ENCODE assay signal across 10 cellular contexts in the genomic region with DNA sequence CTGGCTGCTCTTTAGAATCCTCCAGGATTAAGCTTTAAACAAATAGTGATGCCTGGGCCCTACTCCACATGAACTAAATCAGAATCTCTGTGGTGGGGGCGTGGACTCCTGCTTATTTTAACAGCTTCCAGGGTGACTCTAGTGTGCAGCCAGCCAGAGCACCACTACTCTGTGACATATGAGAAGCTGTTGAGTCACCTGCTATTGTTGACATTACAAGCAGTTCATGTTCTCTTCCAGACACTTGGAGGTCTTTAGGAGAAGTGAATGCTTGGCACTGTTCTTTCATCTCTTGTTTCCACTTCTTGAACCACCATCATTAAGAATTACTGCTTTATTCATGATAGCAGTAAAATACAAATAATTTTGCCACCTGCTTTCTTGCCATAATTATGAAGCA. TPM values are rescaled to one million over a fixed set of nuclear protein-coding genes. Genes with fewer than 3 reads are reported as not detected.
DNase-seq lines count a peak whose midpoint lies in the region; ATAC-seq and TF ChIP-seq lines count a peak whose summit lies in the region.
"Had no signal": no experiment of that assay in that cellular context is flagged by ENCODE, and none has a peak within 500 bp of the region (broad histone marks: within the 10 kb centered on the region; RNA-seq: fewer than 3 reads in every experiment).

No MANE protein-coding gene starts in this region.

- WGBS in prostate gland: 0% methylated on average over 1 of the region's 1 CpG

- no peak for TF ChIP-seq POLR2A in prostate gland (IDR thresholded peaks at IDR 0.05)

- H3K36me3 ChIP-seq in prostate gland: no peaks in the 10 kb centered on the region
- H3K36me3 ChIP-seq: right lobe of liver had no signal

- TF ChIP-seq CTCF in prostate gland (IDR thresholded peaks at IDR 0.05): no peak

- no peaks in the 10 kb centered on the region for H3K27me3 ChIP-seq in prostate gland (replicated peaks; ENCODE audit: insufficient read depth)
- H3K27me3 ChIP-seq: right lobe of liver had no signal

- peak overlapping the region in 1 of 2 donors; percentile 41 for H3K27ac ChIP-seq in prostate gland
- H3K27ac ChIP-seq: right lobe of liver had no signal

- DNase-seq in ELR (ENCODE audit: low read depth) (peak; percentile 84), NCI-H446 (lab: John Stamatoyannopoulos, UW) (peak; percentile 12 to 59), prostate gland (ENCODE audit: low spot score) (peak; percentile 62), C1 segment of cervical spinal cord (lab: John Stamatoyannopoulos, UW) (no peak), SKM-1 treated with dmso at 0.1 percent for 144 hours (lab: John Stamatoyannopoulos, UW; ENCODE audit: unreplicated experiment) (no peak)
- DNase-seq: right lobe of liver had no signal

- H3K9me3 ChIP-seq in prostate gland: no peaks in the 10 kb centered on the region
- H3K9me3 ChIP-seq: right lobe of liver had no signal

- H3K4me1 ChIP-seq in prostate gland (replicated peaks): no peaks in the 10 kb centered on the region
- H3K4me1 ChIP-seq: right lobe of liver had no signal

- H3K4me3 ChIP-seq in prostate gland: no peak overlapping the region
- H3K4me3 ChIP-seq: right lobe of liver had no signal

- intact Hi-C loops in prostate gland (cut with DNase I): no loop called here

- peak; percentile 93 for ATAC-seq in esophagus mucosa
- ATAC-seq in GM21737 (IDR thresholded peaks at IDR 0.05; ENCODE audit: unreplicated experiment): no peak
- ATAC-seq in GM21717 (IDR thresholded peaks at IDR 0.05; ENCODE audit: unreplicated experiment): no peak

RNA-seq across cellular contexts. Expression of gene C4orf51, which starts 0.4 kb away (rescaled TPM):
- total RNA-seq in esophagus mucosa (not detected), prostate gland (not detected)
- total RNA-seq: activated CD8-positive, alpha-beta memory T cell treated with anti-CD3 and anti-CD28 coated beads for 36 hours; right lobe of liver had no signal

Comparison
In these comparisons a context has a peak if more than half of its experiments do, and no peak if none do; other contexts are left out.
1. DNase-seq: peak in ELR (single experiment), NCI-H446 (2 of 2) and prostate gland (single experiment); none in C1 segment of cervical spinal cord (0 of 14) and SKM-1 treated with dmso at 0.1 percent for 144 hours (single experiment).